ENCODE assay signal across 1 cellular context in the genomic region with DNA sequence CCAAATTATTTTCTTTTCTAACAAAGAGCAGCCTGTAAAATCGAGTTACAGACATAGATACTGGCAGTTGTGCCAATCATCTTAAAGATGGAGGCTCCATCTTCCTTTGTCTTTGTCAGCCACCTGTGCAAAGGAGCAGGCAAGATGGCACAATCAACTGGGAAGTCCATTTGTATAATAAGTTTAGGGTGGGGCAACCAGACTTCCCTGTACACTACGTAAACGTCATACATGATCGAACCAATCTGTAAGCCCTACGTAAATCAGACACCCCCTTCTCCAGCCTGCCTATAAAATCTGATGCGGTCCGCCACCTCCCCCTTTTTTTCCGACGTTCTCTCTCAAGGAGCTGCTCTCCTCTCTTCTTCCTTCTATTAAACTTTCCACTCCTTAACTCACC.
TF ChIP-seq lines count a peak whose summit lies in the region.

No MANE protein-coding gene starts in this region.

TF ChIP-seq in GM23338, 12 proteins besides CTCF, POLR2A, EP300 and RAD21 (continued from another document):
- no peak for TF ChIP-seq JUNB (IDR thresholded peaks at IDR 0.05; ENCODE audit: unreplicated experiment)
- TF ChIP-seq, protein P1, sequence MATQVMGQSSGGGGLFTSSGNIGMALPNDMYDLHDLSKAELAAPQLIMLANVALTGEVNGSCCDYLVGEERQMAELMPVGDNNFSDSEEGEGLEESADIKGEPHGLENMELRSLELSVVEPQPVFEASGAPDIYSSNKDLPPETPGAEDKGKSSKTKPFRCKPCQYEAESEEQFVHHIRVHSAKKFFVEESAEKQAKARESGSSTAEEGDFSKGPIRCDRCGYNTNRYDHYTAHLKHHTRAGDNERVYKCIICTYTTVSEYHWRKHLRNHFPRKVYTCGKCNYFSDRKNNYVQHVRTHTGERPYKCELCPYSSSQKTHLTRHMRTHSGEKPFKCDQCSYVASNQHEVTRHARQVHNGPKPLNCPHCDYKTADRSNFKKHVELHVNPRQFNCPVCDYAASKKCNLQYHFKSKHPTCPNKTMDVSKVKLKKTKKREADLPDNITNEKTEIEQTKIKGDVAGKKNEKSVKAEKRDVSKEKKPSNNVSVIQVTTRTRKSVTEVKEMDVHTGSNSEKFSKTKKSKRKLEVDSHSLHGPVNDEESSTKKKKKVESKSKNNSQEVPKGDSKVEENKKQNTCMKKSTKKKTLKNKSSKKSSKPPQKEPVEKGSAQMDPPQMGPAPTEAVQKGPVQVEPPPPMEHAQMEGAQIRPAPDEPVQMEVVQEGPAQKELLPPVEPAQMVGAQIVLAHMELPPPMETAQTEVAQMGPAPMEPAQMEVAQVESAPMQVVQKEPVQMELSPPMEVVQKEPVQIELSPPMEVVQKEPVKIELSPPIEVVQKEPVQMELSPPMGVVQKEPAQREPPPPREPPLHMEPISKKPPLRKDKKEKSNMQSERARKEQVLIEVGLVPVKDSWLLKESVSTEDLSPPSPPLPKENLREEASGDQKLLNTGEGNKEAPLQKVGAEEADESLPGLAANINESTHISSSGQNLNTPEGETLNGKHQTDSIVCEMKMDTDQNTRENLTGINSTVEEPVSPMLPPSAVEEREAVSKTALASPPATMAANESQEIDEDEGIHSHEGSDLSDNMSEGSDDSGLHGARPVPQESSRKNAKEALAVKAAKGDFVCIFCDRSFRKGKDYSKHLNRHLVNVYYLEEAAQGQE (IDR thresholded peaks at IDR 0.05; ENCODE audit: unreplicated experiment) = no peak
- TF ChIP-seq NANOG (IDR thresholded peaks at IDR 0.05; ENCODE audit: borderline replicate concordance) = no peak
- TF ChIP-seq ZNF114 (CRISPR knock-in tag; IDR thresholded peaks at IDR 0.05) = no peak
- TF ChIP-seq STAT1 (IDR thresholded peaks at IDR 0.05; ENCODE audit: unreplicated experiment) = no peak
